Comparison of ENCODE assay signal across 14 cellular contexts in genomic region chr13:23552171-23552570, GRCh38. TPM values are rescaled to one million over a fixed set of nuclear protein-coding genes. Genes with fewer than 3 reads are reported as not detected.
"Had no signal": no experiment of that assay in that cellular context is flagged by ENCODE, and none has a peak within 500 bp of the region (broad histone marks: within the 10 kb centered on the region; RNA-seq: fewer than 3 reads in every experiment).

No MANE protein-coding gene starts in this region.

- DNase-seq: activated naive CD4-positive, alpha-beta T cell; activated naive CD8-positive, alpha-beta T cell treated with anti-CD3 and anti-CD28 coated beads, Interleukin-2, amount 10 ng/mL, durations not matched to agents 7 days and 5 days; effector memory CD4-positive, alpha-beta T cell; gastrocnemius medialis; midbrain; retina; stimulated activated CD4-positive, alpha-beta T cell treated with anti-CD3 and anti-CD28 coated beads, Interleukin-4, amount 100 ng/mL, for 24 hours; stimulated activated naive CD4-positive, alpha-beta T cell; SW 1271 had no signal

- H3K4me1 ChIP-seq: tibial nerve had no signal

- H3K27me3 ChIP-seq: gastrocnemius medialis, tibial nerve had no signal

- ATAC-seq: gastrocnemius medialis had no signal

- H3K36me3 ChIP-seq: gastrocnemius medialis, neutrophil, tibial nerve had no signal

- H3K9me3 ChIP-seq: gastrocnemius medialis, neutrophil, tibial nerve had no signal

- H3K4me3 ChIP-seq: gastrocnemius medialis, skin epidermis, tibial nerve had no signal

- H3K27ac ChIP-seq: gastrocnemius medialis, neutrophil had no signal

RNA-seq across cellular contexts. Expression of gene TNFRSF19, which starts 18.0 kb away (rescaled TPM):
- total RNA-seq: activated CD8-positive, alpha-beta memory T cell treated with anti-CD3 and anti-CD28 coated beads for 36 hours; activated naive CD8-positive, alpha-beta T cell treated with anti-CD3 and anti-CD28 coated beads, Interleukin-2, amount 10 ng/mL, durations not matched to agents 7 days and 5 days; activated T-helper 1 cell treated with anti-CD3 and anti-CD28 coated beads, Interleukin-12 subunit alpha, Interleukin-12 subunit beta, Interleukin-2, Interleukin-4 antibody, amounts not matched to agents 30 ng/mL and 10 ng/mL and 1 ng/mL, durations not matched to agents 14 hours and 24 hours and 36 hours had no signal
